Comparison of ENCODE assay signal across 20 cellular contexts in the genomic region with DNA sequence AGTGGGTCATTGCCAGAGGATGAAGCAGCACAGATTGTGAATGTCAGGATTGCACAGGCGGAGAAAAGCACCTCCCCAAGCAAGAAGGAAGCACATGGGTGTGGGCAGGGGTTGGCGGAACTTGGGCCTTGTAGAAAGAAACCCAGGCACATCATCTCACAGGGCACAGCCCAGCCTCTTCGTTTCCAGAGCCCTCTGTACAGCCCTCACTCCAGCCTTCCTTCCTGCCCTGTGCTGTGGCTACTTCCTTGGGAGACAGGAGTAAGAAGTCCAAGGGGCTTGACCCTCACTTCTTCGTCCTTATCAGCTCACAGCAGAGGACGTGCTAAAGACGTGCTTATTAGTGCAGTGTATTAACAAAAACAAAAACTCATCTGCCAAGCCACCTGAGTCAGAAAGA.
"Had no signal": no experiment of that assay in that cellular context is flagged by ENCODE, and none has a peak within 500 bp of the region (broad histone marks: within the 10 kb centered on the region; RNA-seq: fewer than 3 reads in every experiment).

No MANE protein-coding gene starts in this region.

- H3K4me2 ChIP-seq: KMS-11, SK-N-SH had no signal

- H3K9me3 ChIP-seq: SK-N-SH had no signal

- H3K9ac ChIP-seq: KMS-11, SK-N-SH had no signal

- FAIRE-seq: RCC 7860 had no signal

- DNase-seq: IMR-90, Kasumi-1, MM.1S, NCI-H1092 treated with DMSO at 0.1 percent for 48 hours, NCI-H1436, NCI-H187, NCI-H2029, NCI-H2081 treated with DMSO at 0.1 percent for 48 hours, NCI-H2171, NCI-H226, NCI-H446, NCI-H510A, NCI-H524 treated with DMSO at 0.1 percent for 48 hours, NCI-H69, NCI-H774, RPMI8226, SHP77, SK-N-SH had no signal

- H3K27ac ChIP-seq: KMS-11 had no signal
